Comparison of ENCODE assay signal across 1 cellular context in the genomic region with DNA sequence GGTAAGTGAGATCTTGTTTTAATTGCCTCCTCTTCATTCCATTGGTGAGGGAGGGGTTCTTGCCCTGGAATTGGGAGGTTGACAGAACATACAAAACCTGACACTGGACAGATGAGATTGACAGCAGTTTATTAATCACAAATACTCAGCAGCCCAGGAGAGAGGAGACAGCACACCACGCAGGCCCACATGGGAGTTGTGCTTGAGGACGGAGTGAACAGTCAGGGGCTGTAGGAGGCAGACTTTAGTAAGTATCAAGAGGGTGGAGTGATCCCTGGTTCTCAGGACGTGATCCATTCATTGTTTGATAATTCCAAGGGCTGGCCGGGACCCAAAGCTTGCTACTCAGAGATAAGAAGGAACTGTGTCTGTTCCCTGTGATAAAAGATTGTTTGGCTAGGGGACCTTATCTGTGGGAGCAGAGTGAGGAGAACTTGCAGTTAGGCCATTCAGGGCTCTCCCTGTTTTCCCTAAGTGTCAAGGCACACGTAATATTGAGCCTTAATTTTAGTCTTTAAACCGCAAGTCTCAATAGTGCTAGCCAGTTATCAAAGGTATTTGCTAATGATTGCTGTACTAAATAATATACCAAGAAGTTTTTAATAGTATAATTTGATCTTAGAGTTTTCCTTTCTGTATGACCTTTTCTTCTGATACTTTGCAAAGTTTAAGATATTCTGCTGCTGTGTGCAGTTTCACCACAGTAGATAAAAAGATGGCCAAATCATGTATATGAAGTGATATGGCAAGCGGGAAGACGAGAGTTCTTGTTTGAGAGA.
A peak's percentile ranks its signal among the peaks of the same experiment; 100 is the strongest.
TF ChIP-seq lines count a peak whose summit lies in the region.

No MANE protein-coding gene starts in this region.

TF ChIP-seq in K562, 482 proteins besides CTCF, POLR2A, EP300 and RAD21 (continued from another document and continues in another):
- TF ChIP-seq, protein P1, sequence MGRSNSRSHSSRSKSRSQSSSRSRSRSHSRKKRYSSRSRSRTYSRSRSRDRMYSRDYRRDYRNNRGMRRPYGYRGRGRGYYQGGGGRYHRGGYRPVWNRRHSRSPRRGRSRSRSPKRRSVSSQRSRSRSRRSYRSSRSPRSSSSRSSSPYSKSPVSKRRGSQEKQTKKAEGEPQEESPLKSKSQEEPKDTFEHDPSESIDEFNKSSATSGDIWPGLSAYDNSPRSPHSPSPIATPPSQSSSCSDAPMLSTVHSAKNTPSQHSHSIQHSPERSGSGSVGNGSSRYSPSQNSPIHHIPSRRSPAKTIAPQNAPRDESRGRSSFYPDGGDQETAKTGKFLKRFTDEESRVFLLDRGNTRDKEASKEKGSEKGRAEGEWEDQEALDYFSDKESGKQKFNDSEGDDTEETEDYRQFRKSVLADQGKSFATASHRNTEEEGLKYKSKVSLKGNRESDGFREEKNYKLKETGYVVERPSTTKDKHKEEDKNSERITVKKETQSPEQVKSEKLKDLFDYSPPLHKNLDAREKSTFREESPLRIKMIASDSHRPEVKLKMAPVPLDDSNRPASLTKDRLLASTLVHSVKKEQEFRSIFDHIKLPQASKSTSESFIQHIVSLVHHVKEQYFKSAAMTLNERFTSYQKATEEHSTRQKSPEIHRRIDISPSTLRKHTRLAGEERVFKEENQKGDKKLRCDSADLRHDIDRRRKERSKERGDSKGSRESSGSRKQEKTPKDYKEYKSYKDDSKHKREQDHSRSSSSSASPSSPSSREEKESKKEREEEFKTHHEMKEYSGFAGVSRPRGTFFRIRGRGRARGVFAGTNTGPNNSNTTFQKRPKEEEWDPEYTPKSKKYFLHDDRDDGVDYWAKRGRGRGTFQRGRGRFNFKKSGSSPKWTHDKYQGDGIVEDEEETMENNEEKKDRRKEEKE (IDR thresholded peaks at IDR 0.05; ENCODE audit: borderline replicate concordance in 1 of 2, control insufficient read depth in 1 of 2, low read depth in 2 of 2, low read length in 1 of 2), result peak in 1 of 2 experiments; percentile 74; a peak in 1 of 4 replicates
- TF ChIP-seq, protein P2, sequence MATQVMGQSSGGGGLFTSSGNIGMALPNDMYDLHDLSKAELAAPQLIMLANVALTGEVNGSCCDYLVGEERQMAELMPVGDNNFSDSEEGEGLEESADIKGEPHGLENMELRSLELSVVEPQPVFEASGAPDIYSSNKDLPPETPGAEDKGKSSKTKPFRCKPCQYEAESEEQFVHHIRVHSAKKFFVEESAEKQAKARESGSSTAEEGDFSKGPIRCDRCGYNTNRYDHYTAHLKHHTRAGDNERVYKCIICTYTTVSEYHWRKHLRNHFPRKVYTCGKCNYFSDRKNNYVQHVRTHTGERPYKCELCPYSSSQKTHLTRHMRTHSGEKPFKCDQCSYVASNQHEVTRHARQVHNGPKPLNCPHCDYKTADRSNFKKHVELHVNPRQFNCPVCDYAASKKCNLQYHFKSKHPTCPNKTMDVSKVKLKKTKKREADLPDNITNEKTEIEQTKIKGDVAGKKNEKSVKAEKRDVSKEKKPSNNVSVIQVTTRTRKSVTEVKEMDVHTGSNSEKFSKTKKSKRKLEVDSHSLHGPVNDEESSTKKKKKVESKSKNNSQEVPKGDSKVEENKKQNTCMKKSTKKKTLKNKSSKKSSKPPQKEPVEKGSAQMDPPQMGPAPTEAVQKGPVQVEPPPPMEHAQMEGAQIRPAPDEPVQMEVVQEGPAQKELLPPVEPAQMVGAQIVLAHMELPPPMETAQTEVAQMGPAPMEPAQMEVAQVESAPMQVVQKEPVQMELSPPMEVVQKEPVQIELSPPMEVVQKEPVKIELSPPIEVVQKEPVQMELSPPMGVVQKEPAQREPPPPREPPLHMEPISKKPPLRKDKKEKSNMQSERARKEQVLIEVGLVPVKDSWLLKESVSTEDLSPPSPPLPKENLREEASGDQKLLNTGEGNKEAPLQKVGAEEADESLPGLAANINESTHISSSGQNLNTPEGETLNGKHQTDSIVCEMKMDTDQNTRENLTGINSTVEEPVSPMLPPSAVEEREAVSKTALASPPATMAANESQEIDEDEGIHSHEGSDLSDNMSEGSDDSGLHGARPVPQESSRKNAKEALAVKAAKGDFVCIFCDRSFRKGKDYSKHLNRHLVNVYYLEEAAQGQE (CRISPR knock-in tag; IDR thresholded peaks at IDR 0.05; ENCODE audit: low read depth), result 0 out of 2 replicates have a peak, but pooled peaks have one; percentile 54
- peak; percentile 81 for TF ChIP-seq EP400 (IDR thresholded peaks at IDR 0.05)
- TF ChIP-seq ZNF644 (tag; IDR thresholded peaks at IDR 0.05; ENCODE audit: low read depth), result peak; percentile 100
- TF ChIP-seq MAFG (tag; conservative IDR thresholded peaks at IDR 0.05), result peak; percentile 71
- peak; percentile 99 for TF ChIP-seq TARDBP (IDR thresholded peaks at IDR 0.05)
- peak; percentile 51; the same call in 1 of the 2 replicates for TF ChIP-seq GABPA (tag; conservative IDR thresholded peaks at IDR 0.05; ENCODE audit: low read depth)
- TF ChIP-seq, protein P3, sequence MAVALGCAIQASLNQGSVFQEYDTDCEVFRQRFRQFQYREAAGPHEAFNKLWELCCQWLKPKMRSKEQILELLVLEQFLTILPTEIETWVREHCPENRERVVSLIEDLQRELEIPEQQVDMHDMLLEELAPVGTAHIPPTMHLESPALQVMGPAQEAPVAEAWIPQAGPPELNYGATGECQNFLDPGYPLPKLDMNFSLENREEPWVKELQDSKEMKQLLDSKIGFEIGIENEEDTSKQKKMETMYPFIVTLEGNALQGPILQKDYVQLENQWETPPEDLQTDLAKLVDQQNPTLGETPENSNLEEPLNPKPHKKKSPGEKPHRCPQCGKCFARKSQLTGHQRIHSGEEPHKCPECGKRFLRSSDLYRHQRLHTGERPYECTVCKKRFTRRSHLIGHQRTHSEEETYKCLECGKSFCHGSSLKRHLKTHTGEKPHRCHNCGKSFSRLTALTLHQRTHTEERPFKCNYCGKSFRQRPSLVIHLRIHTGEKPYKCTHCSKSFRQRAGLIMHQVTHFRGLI (CRISPR knock-in tag; IDR thresholded peaks at IDR 0.05), result peak; percentile 91; the same call in 1 of the 2 replicates
- peak in 1 of 2 experiments; percentile 94; a peak in 1 of 4 replicates for TF ChIP-seq MCM7 (IDR thresholded peaks at IDR 0.05)
- TF ChIP-seq ZNF354B (CRISPR knock-in tag; IDR thresholded peaks at IDR 0.05), result peak; percentile 72
- peak; percentile 93 for TF ChIP-seq ELF4 (CRISPR knock-in tag; IDR thresholded peaks at IDR 0.05)
- TF ChIP-seq, protein P4, sequence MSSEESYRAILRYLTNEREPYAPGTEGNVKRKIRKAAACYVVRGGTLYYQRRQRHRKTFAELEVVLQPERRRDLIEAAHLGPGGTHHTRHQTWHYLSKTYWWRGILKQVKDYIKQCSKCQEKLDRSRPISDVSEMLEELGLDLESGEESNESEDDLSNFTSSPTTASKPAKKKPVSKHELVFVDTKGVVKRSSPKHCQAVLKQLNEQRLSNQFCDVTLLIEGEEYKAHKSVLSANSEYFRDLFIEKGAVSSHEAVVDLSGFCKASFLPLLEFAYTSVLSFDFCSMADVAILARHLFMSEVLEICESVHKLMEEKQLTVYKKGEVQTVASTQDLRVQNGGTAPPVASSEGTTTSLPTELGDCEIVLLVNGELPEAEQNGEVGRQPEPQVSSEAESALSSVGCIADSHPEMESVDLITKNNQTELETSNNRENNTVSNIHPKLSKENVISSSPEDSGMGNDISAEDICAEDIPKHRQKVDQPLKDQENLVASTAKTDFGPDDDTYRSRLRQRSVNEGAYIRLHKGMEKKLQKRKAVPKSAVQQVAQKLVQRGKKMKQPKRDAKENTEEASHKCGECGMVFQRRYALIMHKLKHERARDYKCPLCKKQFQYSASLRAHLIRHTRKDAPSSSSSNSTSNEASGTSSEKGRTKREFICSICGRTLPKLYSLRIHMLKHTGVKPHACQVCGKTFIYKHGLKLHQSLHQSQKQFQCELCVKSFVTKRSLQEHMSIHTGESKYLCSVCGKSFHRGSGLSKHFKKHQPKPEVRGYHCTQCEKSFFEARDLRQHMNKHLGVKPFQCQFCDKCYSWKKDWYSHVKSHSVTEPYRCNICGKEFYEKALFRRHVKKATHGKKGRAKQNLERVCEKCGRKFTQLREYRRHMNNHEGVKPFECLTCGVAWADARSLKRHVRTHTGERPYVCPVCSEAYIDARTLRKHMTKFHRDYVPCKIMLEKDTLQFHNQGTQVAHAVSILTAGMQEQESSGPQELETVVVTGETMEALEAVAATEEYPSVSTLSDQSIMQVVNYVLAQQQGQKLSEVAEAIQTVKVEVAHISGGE (CRISPR knock-in tag; IDR thresholded peaks at IDR 0.05), result peak in 1 of 3 experiments; percentile 93; a peak in 2 of 6 replicates
- peak; percentile 99 for TF ChIP-seq STAT5A (IDR thresholded peaks at IDR 0.05; ENCODE audit: borderline replicate concordance, low read length)
- TF ChIP-seq MXI1 (IDR thresholded peaks at IDR 0.05; ENCODE audit: low read depth, low read length), result peak; percentile 77; the same call in 1 of the 2 replicates
- peak; percentile 100 for TF ChIP-seq SMARCA4 (IDR thresholded peaks at IDR 0.05)
- peak; percentile 85 for TF ChIP-seq RBBP5 (IDR thresholded peaks at IDR 0.05; ENCODE audit: borderline replicate concordance, insufficient read depth, low read length, poor library complexity, severe bottlenecking)
- TF ChIP-seq, protein P5, sequence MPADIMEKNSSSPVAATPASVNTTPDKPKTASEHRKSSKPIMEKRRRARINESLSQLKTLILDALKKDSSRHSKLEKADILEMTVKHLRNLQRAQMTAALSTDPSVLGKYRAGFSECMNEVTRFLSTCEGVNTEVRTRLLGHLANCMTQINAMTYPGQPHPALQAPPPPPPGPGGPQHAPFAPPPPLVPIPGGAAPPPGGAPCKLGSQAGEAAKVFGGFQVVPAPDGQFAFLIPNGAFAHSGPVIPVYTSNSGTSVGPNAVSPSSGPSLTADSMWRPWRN (IDR thresholded peaks at IDR 0.05; ENCODE audit: low read depth), result peak; percentile 99
- peak; percentile 70 to 77 for TF ChIP-seq NRF1 (conservative IDR thresholded peaks at IDR 0.05 in 1 of 2, IDR thresholded peaks at IDR 0.05 in 1 of 2)
- no peak for TF ChIP-seq FOXA1 (IDR thresholded peaks at IDR 0.05; ENCODE audit: borderline replicate concordance)
- TF ChIP-seq, protein P6, sequence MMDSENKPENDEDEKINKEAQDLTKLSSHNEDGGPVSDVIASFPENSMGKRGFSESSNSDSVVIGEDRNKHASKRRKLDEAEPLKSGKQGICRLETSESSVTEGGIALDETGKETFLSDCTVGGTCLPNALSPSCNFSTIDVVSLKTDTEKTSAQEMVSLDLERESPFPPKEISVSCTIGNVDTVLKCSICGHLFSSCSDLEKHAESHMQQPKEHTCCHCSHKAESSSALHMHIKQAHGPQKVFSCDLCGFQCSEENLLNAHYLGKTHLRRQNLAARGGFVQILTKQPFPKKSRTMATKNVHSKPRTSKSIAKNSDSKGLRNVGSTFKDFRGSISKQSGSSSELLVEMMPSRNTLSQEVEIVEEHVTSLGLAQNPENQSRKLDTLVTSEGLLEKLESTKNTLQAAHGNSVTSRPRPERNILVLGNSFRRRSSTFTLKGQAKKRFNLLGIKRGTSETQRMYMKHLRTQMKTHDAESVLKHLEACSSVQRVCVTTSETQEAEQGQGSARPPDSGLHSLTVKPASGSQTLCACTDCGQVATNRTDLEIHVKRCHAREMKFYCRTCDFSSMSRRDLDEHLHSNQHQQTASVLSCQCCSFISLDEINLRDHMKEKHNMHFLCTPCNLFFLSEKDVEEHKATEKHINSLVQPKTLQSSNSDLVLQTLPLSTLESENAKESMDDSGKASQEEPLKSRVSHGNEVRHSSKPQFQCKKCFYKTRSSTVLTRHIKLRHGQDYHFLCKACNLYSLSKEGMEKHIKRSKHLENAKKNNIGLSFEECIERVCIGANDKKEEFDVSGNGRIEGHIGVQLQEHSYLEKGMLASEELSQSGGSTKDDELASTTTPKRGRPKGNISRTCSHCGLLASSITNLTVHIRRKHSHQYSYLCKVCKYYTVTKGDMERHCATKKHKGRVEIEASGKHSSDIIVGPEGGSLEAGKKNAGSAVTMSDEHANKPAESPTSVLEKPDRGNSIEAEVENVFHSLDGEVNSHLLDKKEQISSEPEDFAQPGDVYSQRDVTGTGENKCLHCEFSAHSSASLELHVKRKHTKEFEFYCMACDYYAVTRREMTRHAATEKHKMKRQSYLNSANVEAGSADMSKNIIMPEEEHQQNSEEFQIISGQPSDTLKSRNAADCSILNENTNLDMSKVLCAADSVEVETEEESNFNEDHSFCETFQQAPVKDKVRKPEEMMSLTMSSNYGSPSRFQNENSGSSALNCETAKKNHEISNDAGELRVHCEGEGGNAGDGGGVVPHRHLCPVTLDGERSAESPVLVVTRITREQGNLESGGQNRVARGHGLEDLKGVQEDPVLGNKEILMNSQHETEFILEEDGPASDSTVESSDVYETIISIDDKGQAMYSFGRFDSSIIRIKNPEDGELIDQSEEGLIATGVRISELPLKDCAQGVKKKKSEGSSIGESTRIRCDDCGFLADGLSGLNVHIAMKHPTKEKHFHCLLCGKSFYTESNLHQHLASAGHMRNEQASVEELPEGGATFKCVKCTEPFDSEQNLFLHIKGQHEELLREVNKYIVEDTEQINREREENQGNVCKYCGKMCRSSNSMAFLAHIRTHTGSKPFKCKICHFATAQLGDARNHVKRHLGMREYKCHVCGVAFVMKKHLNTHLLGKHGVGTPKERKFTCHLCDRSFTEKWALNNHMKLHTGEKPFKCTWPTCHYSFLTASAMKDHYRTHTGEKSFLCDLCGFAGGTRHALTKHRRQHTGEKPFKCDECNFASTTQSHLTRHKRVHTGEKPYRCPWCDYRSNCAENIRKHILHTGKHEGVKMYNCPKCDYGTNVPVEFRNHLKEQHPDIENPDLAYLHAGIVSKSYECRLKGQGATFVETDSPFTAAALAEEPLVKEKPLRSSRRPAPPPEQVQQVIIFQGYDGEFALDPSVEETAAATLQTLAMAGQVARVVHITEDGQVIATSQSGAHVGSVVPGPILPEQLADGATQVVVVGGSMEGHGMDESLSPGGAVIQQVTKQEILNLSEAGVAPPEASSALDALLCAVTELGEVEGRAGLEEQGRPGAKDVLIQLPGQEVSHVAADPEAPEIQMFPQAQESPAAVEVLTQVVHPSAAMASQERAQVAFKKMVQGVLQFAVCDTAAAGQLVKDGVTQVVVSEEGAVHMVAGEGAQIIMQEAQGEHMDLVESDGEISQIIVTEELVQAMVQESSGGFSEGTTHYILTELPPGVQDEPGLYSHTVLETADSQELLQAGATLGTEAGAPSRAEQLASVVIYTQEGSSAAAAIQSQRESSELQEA (IDR thresholded peaks at IDR 0.05; ENCODE audit: low read depth), result no peak
